In genomic region chr11:108958446-108959123, GRCh38 we compare ENCODE assay signal across 9 cellular contexts.
A peak's percentile ranks its signal among the peaks of the same experiment; 100 is the strongest.
DNase-seq lines count a peak whose midpoint lies in the region; ATAC-seq and TF ChIP-seq lines count a peak whose summit lies in the region.
"Had no signal": no experiment of that assay in that cellular context is flagged by ENCODE, and none has a peak within 500 bp of the region (broad histone marks: within the 10 kb centered on the region; RNA-seq: fewer than 3 reads in every experiment).

No MANE protein-coding gene starts in this region.

- H3K27me3 Mint-ChIP-seq in activated T-helper 2 cell treated with anti-CD3 and anti-CD28 coated beads, Interferon-gamma antibody, Interleukin-2, Interleukin-4, amounts not matched to agents 10 μg/mL and 5 μg/mL and 100 μg/mL, durations not matched to agents 14 hours and 24 hours and 36 hours (ENCODE audit: low read depth), result no peaks in the 10 kb centered on the region

- H3K36me3 Mint-ChIP-seq in activated T-helper 2 cell treated with anti-CD3 and anti-CD28 coated beads, Interferon-gamma antibody, Interleukin-2, Interleukin-4, amounts not matched to agents 10 μg/mL and 5 μg/mL and 100 μg/mL, durations not matched to agents 14 hours and 24 hours and 36 hours (ENCODE audit: low read depth), result no peaks in the 10 kb centered on the region

- CTCF ChIA-PET in GM10248 (lab: Yijun Ruan, JAX), result interaction anchor here (1.0 to 1.2 kb wide), 2 partner anchors 7 to 24 kb away, joined by 3 read pairs; no protein-coding TSS in a partner anchor

- H3K27ac Mint-ChIP-seq in activated T-helper 2 cell treated with anti-CD3 and anti-CD28 coated beads, Interferon-gamma antibody, Interleukin-2, Interleukin-4, amounts not matched to agents 10 μg/mL and 5 μg/mL and 100 μg/mL, durations not matched to agents 14 hours and 24 hours and 36 hours, result no peak overlapping the region

- TF ChIP-seq CTCF in WI38 (IDR thresholded peaks at IDR 0.05; ENCODE audit: low read depth, low read length) (no peak), GM10248 (IDR thresholded peaks at IDR 0.05; ENCODE audit: control extremely low read depth, extremely low read depth, low read depth, missing control alignments) (no peak)

- peaks cover 14% of the 10 kb centered on the region for H3K4me1 Mint-ChIP-seq in activated T-helper 2 cell treated with anti-CD3 and anti-CD28 coated beads, Interferon-gamma antibody, Interleukin-2, Interleukin-4, amounts not matched to agents 10 μg/mL and 5 μg/mL and 100 μg/mL, durations not matched to agents 14 hours and 24 hours and 36 hours (ENCODE audit: low read depth)

- peak overlapping the region; percentile 8; the same call in 1 of the 2 replicates for H3K4me3 ChIP-seq in WI38 (ENCODE audit: low read depth, low read length)

- no peaks in the 10 kb centered on the region for H3K9me3 Mint-ChIP-seq in activated T-helper 2 cell treated with anti-CD3 and anti-CD28 coated beads, Interferon-gamma antibody, Interleukin-2, Interleukin-4, amounts not matched to agents 10 μg/mL and 5 μg/mL and 100 μg/mL, durations not matched to agents 14 hours and 24 hours and 36 hours

- POLR2A ChIA-PET in GM10248 (lab: Yijun Ruan, JAX), result no interaction called here

- DNase-seq in myocyte (ENCODE audit: low read depth) (peak; percentile 59), GM10248 (ENCODE audit: extremely low spot score) (no peak), hypothalamus (lab: John Stamatoyannopoulos, UW) (no peak)
- DNase-seq in activated T-helper 2 cell treated with anti-CD3 and anti-CD28 coated beads, Interferon-gamma antibody, Interleukin-2, Interleukin-4, amounts not matched to agents 10 μg/mL and 5 μg/mL and 100 μg/mL, durations not matched to agents 14 hours and 24 hours and 36 hours (ENCODE audit: low spot score), result no peak
- DNase-seq: NCI-H146 had no signal

- ATAC-seq in GM18907 (IDR thresholded peaks at IDR 0.05; ENCODE audit: unreplicated experiment), result peak; percentile 63
- ATAC-seq in HG02943 (IDR thresholded peaks at IDR 0.05; ENCODE audit: low read depth, unreplicated experiment), result peak; percentile 69
- no peak for ATAC-seq in HG02678 (IDR thresholded peaks at IDR 0.05; ENCODE audit: unreplicated experiment)

- intact Hi-C loops in activated T-helper 2 cell treated with anti-CD3 and anti-CD28 coated beads, Interferon-gamma antibody, Interleukin-2, Interleukin-4, amounts not matched to agents 10 μg/mL and 5 μg/mL and 100 μg/mL, durations not matched to agents 14 hours and 24 hours and 36 hours (cut with micrococcal nuclease), result no loop called here

- H3K4me3 Mint-ChIP-seq in activated T-helper 2 cell treated with anti-CD3 and anti-CD28 coated beads, Interferon-gamma antibody, Interleukin-2, Interleukin-4, amounts not matched to agents 10 μg/mL and 5 μg/mL and 100 μg/mL, durations not matched to agents 14 hours and 24 hours and 36 hours (ENCODE audit: low read depth), result no peak overlapping the region
